21 cellular contexts compared by ENCODE assay signal in genomic region chr9:136802321-136802720, GRCh38. TPM values are rescaled to one million over a fixed set of nuclear protein-coding genes. Genes with fewer than 3 reads are reported as not detected.
DNase-seq lines count a peak whose midpoint lies in the region; ATAC-seq, FAIRE-seq and TF ChIP-seq lines count a peak whose summit lies in the region.
"Had no signal": no experiment of that assay in that cellular context is flagged by ENCODE, and none has a peak within 500 bp of the region (broad histone marks: within the 10 kb centered on the region; RNA-seq: fewer than 3 reads in every experiment).

No MANE protein-coding gene starts in this region.

- H3K4me2 ChIP-seq in BLaER1 treated with 17β-estradiol and CSF1 and Interleukin-3, amounts not matched to agents 10 nM and 100 nM = peak overlapping the region in 9 of 11 experiments; percentile 91 to 99 (median 95); a peak in 6 of 22 replicates
- H3K4me2 ChIP-seq in HepG2 (ENCODE audit: low read depth, low read length) = peak overlapping the region; percentile 71

- intact Hi-C loops in HepG2 (cut with micrococcal nuclease; ENCODE audit: unreplicated experiment) = no loop called here

- CTCF ChIA-PET in HepG2 (lab: Yijun Ruan, JAX; ENCODE audit: low intra/inter-chr PET ratio, low total read pairs) = no interaction called here

- H4K20me1 ChIP-seq in BLaER1 treated with 17β-estradiol and CSF1 and Interleukin-3, amounts not matched to agents 10 nM and 100 nM = peaks cover 0 to 40% (median 7%) of the 10 kb centered on the region in 11 experiments; a peak in 11 of 22 replicates
- H4K20me1 ChIP-seq in HepG2 (ENCODE audit: insufficient read depth, low read length) = no peaks in the 10 kb centered on the region; the same call in none of the 2 replicates

- peaks cover 26% of the 10 kb centered on the region for H3K4me1 Mint-ChIP-seq in mesothelial cell of epicardium

- BruUV-seq in HepG2 (replicated peaks; lab: Mats Ljungman, UMichigan) = no TSS peak

- 60% methylated on average over 3 of the region's 6 CpGs for WGBS in HepG2 (ENCODE audit: low lambda C conversion rate)

- H3K27ac ChIP-seq in BLaER1 treated with 17β-estradiol and CSF1 and Interleukin-3, amounts not matched to agents 10 nM and 100 nM = no peak overlapping the region
- peak overlapping the region; percentile 60 for H3K27ac ChIP-seq in WERI-Rb-1
- H3K27ac ChIP-seq in HepG2 (ENCODE audit: extremely low read length, insufficient read depth, low read length) = peak overlapping the region; percentile 45

- H3K9ac ChIP-seq in BLaER1 treated with 17β-estradiol and CSF1 and Interleukin-3, amounts not matched to agents 10 nM and 100 nM = peak overlapping the region in 1 of 11 experiments; percentile 35; a peak in 1 of 22 replicates
- 0 out of 2 replicates have a peak overlapping the region, but pooled peaks have one; percentile 23 for H3K9ac ChIP-seq in HepG2 (ENCODE audit: insufficient read depth, low read depth, low read length)

- ATAC-seq in HepG2 = no peak
- no peak for ATAC-seq in GM21576 (IDR thresholded peaks at IDR 0.05; ENCODE audit: unreplicated experiment)
- ATAC-seq: CD8-positive, alpha-beta T cell had no signal

- no peak for TF ChIP-seq EP300 in HepG2 (IDR thresholded peaks at IDR 0.05; ENCODE audit: low read depth in 2 of 2, low read length in 2 of 2)
- no peak for TF ChIP-seq EP300 in HepG2 (CRISPR knock-in tag; IDR thresholded peaks at IDR 0.05; ENCODE audit: borderline replicate concordance)

- no peak overlapping the region for H3K4me3 ChIP-seq in BLaER1 treated with 17β-estradiol and CSF1 and Interleukin-3, amounts not matched to agents 10 nM and 100 nM
- no peak overlapping the region for H3K4me3 ChIP-seq in WERI-Rb-1 (ENCODE audit: low read depth, low read length)
- H3K4me3 ChIP-seq in HepG2 (replicated peaks in 1 of 3; ENCODE audit: insufficient read depth in 1 of 3, low read depth in 2 of 3, low read length in 3 of 3) = peak overlapping the region in 1 of 3 experiments; percentile 31; a peak in 2 of 6 replicates

- H3K36me3 Mint-ChIP-seq in mesothelial cell of epicardium = peaks cover 11% of the 10 kb centered on the region

- H3K4me3 Mint-ChIP-seq in mesothelial cell of epicardium = no peak overlapping the region
- H3K4me3 Mint-ChIP-seq: CD8-positive, alpha-beta T cell had no signal

- TF ChIP-seq RAD21 in HepG2 (CRISPR knock-in tag; IDR thresholded peaks at IDR 0.05) = no peak

- H3K27me3 ChIP-seq in BLaER1 treated with 17β-estradiol and CSF1 and Interleukin-3, amounts not matched to agents 10 nM and 100 nM = peaks cover 0 to 18% (median 9%) of the 10 kb centered on the region in 11 experiments; a peak in 12 of 22 replicates
- H3K27me3 ChIP-seq in WERI-Rb-1 (ENCODE audit: insufficient read depth, low read depth, severe bottlenecking) (no peaks in the 10 kb centered on the region), HepG2 (ENCODE audit: control insufficient read depth in 1 of 2, insufficient read depth in 2 of 2, low read length in 2 of 2) (no peaks in the 10 kb centered on the region)

- H3K79me2 ChIP-seq in HepG2 (ENCODE audit: insufficient read depth, low read length) = peaks cover 44% of the 10 kb centered on the region

- peaks cover 41 to 65% (median 55%) of the 10 kb centered on the region in 10 experiments for H3K4me1 ChIP-seq in BLaER1 treated with 17β-estradiol and CSF1 and Interleukin-3, amounts not matched to agents 10 nM and 100 nM
- peaks cover 69% of the 10 kb centered on the region for H3K4me1 ChIP-seq in HepG2 (ENCODE audit: insufficient read depth, low read length)

- no peaks in the 10 kb centered on the region for H3K9me3 Mint-ChIP-seq in mesothelial cell of epicardium
- H3K9me3 Mint-ChIP-seq: CD8-positive, alpha-beta T cell had no signal

- TF ChIP-seq CTCF in GM13977 (IDR thresholded peaks at IDR 0.05; ENCODE audit: extremely low read depth, insufficient read depth, missing control alignments) (no peak), WERI-Rb-1 (IDR thresholded peaks at IDR 0.05; ENCODE audit: low read depth, low read length) (no peak), HepG2 (CRISPR knock-in tag; IDR thresholded peaks at IDR 0.05) (no peak), mesothelial cell of epicardium (IDR thresholded peaks at IDR 0.05; ENCODE audit: unreplicated experiment) (no peak)

- H3K27ac Mint-ChIP-seq in mesothelial cell of epicardium = no peak overlapping the region
- H3K27ac Mint-ChIP-seq: CD8-positive, alpha-beta T cell had no signal

- no peak for TF ChIP-seq POLR2A in HepG2 (IDR thresholded peaks at IDR 0.05; ENCODE audit: insufficient read depth in 1 of 2, low read depth in 2 of 2, low read length in 2 of 2)

- POLR2A ChIA-PET in HepG2 (lab: Yijun Ruan, JAX) = no interaction called here

- in situ Hi-C loops in GM13977 (cut with MboI; ENCODE audit: low pct_unique_long_range_greater_than_20kb, low sequenced_read_pairs, unreplicated experiment) = no loop called here
- in situ Hi-C loops in HepG2 (cut with HindIII; ENCODE audit: extremely low pct_ligation_motif_present, low pct_unique_long_range_greater_than_20kb) = no loop called here

- no peaks in the 10 kb centered on the region for H3K9me3 ChIP-seq in BLaER1 treated with 17β-estradiol and CSF1 and Interleukin-3, amounts not matched to agents 10 nM and 100 nM (replicated peaks in 1 of 11)
- H3K9me3 ChIP-seq in WERI-Rb-1 (ENCODE audit: severe bottlenecking) (no peaks in the 10 kb centered on the region), HepG2 (ENCODE audit: low read length) (no peaks in the 10 kb centered on the region)

- no peaks in the 10 kb centered on the region for H3K27me3 Mint-ChIP-seq in mesothelial cell of epicardium (ENCODE audit: low read depth)

- peaks cover 0 to 33% (median 18%) of the 10 kb centered on the region in 11 experiments; a peak in 13 of 22 replicates for H3K36me3 ChIP-seq in BLaER1 treated with 17β-estradiol and CSF1 and Interleukin-3, amounts not matched to agents 10 nM and 100 nM
- H3K36me3 ChIP-seq in WERI-Rb-1 (peaks cover 32% of the 10 kb centered on the region), HepG2 (replicated peaks in 1 of 2; ENCODE audit: control insufficient read depth in 1 of 2, insufficient read depth in 2 of 2, low read length in 2 of 2) (peaks cover 0 to 2% of the 10 kb centered on the region in 2 experiments; a peak in 3 of 5 replicates)

- H2AFZ ChIP-seq in HepG2 (ENCODE audit: low read length) = no peak overlapping the region

- DNase-seq in GM13977 (ENCODE audit: low spot score) (peak; percentile 10), WERI-Rb-1 (no peak), HepG2 (ENCODE audit: low spot score) (no peak), NCI-H2029 (lab: John Stamatoyannopoulos, UW) (no peak), mesothelial cell of epicardium (ENCODE audit: low spot score in 2 of 2, unreplicated experiment in 2 of 2) (no peak)
- DNase-seq in stimulated activated CD4-positive, alpha-beta T cell treated with anti-CD3 and anti-CD28 coated beads, Interleukin-2, amount 100 ng/mL, for 48 hours = no peak
- DNase-seq: ACHN; AML-193; CD8-positive, alpha-beta T cell; DMS79; HCEC 1CT; KG1; NCI-H146; NCI-H2081 treated with DMSO at 0.1 percent for 48 hours; NCI-H446; OCI-M1 had no signal

- FAIRE-seq in HepG2 (lab: Jason Lieb, UNC) = no peak
- FAIRE-seq: D721Med had no signal

RNA-seq across cellular contexts. Expression of gene RABL6, which starts 5.4 kb away (rescaled TPM):
- total RNA-seq in HepG2 (2016; rRNA removed; fragmentation: Illumina TruSeq; extraction: Trizol) (66.4 and 81.5 TPM in 2 replicates), mesothelial cell of epicardium (120 to 124 TPM (median 122 TPM) in 3 replicates)
- total RNA-seq in HepG2 (2016; cell fraction: cytosol; rRNA removed; fragmentation: Illumina TruSeq; extraction: Trizol; ENCODE audit: low read depth) = 37.0 and 38.7 TPM in 2 replicates
- 54.7 and 84.6 TPM in 2 replicates for total RNA-seq in HepG2 (2016; cell fraction: insoluble cytoplasmic fraction; rRNA removed; fragmentation: Illumina TruSeq; extraction: Trizol)
- 88.7 and 91.1 TPM in 2 replicates for total RNA-seq in HepG2 (2016; cell fraction: membrane; rRNA removed; fragmentation: Illumina TruSeq; extraction: Trizol)
- total RNA-seq in HepG2 (2016; cell fraction: nucleus; rRNA removed; fragmentation: Illumina TruSeq; extraction: Trizol) = 50.3 and 58.9 TPM in 2 replicates
- 125 and 139 TPM in 2 replicates for polyA plus RNA-seq in HepG2 (2011; rRNA removed)
- polyA plus RNA-seq in HepG2 (2011; cell fraction: cytosol; rRNA removed) = 72.4 and 105 TPM in 2 replicates
- 222 and 282 TPM in 2 replicates for polyA plus RNA-seq in HepG2 (2011; cell fraction: nucleus; rRNA removed)
- polyA plus RNA-seq in HepG2 (2012) = 114 and 126 TPM in 2 replicates
- polyA plus RNA-seq in HepG2 (2016; cell fraction: cytosol; fragmentation: Illumina TruSeq; extraction: Trizol; ENCODE audit: low read depth) = 45.2 and 45.6 TPM in 2 replicates
- polyA plus RNA-seq in HepG2 (2016; cell fraction: insoluble cytoplasmic fraction; fragmentation: Illumina TruSeq; extraction: Trizol; ENCODE audit: low read depth) = 68.3 and 84.3 TPM in 2 replicates
- polyA plus RNA-seq in HepG2 (2016; cell fraction: membrane; fragmentation: Illumina TruSeq; extraction: Trizol; ENCODE audit: low read depth) = 80.1 and 85.2 TPM in 2 replicates
- polyA plus RNA-seq in HepG2 (2016; cell fraction: nucleus; fragmentation: Illumina TruSeq; extraction: Trizol; ENCODE audit: insufficient read depth, low read depth) = 135 and 137 TPM in 2 replicates
- polyA minus RNA-seq in HepG2 (2011; rRNA and poly(A)+ RNA removed; ENCODE audit: low replicate concordance) = 117 and 139 TPM in 2 replicates
- polyA minus RNA-seq in HepG2 (2011; cell fraction: cytosol; rRNA and poly(A)+ RNA removed) = 60.1 and 64.7 TPM in 2 replicates
- 67.3 and 68.4 TPM in 2 replicates for polyA minus RNA-seq in HepG2 (2011; cell fraction: nucleus; rRNA and poly(A)+ RNA removed)

RNA-seq across cellular contexts. Expression of gene CCDC183, which starts 6.2 kb away (rescaled TPM):
- 3.0 and 5.0 TPM in 2 replicates for total RNA-seq in HepG2 (2016; rRNA removed; fragmentation: Illumina TruSeq; extraction: Trizol)
- 7.7 and 12.2 TPM in 2 replicates for total RNA-seq in HepG2 (2016; cell fraction: cytosol; rRNA removed; fragmentation: Illumina TruSeq; extraction: Trizol; ENCODE audit: low read depth)
- 2.7 and 3.9 TPM in 2 replicates for total RNA-seq in HepG2 (2016; cell fraction: insoluble cytoplasmic fraction; rRNA removed; fragmentation: Illumina TruSeq; extraction: Trizol)
- total RNA-seq in HepG2 (2016; cell fraction: membrane; rRNA removed; fragmentation: Illumina TruSeq; extraction: Trizol) = 8.1 and 14.4 TPM in 2 replicates
- 1.6 and 3.7 TPM in 2 replicates for total RNA-seq in HepG2 (2016; cell fraction: nucleus; rRNA removed; fragmentation: Illumina TruSeq; extraction: Trizol)
- polyA plus RNA-seq in HepG2 (2011; rRNA removed) = 66.4 and 91.2 TPM in 2 replicates
- 27.0 and 41.7 TPM in 2 replicates for polyA plus RNA-seq in HepG2 (2011; cell fraction: cytosol; rRNA removed)
- 838 and 949 TPM in 2 replicates for polyA plus RNA-seq in HepG2 (2011; cell fraction: nucleus; rRNA removed)
- 36.4 and 41.6 TPM in 2 replicates for polyA plus RNA-seq in HepG2 (2012)
- 10.3 and 12.4 TPM in 2 replicates for polyA plus RNA-seq in HepG2 (2016; cell fraction: cytosol; fragmentation: Illumina TruSeq; extraction: Trizol; ENCODE audit: low read depth)
- 4.0 and 6.0 TPM in 2 replicates for polyA plus RNA-seq in HepG2 (2016; cell fraction: insoluble cytoplasmic fraction; fragmentation: Illumina TruSeq; extraction: Trizol; ENCODE audit: low read depth)
- 10.0 and 11.0 TPM in 2 replicates for polyA plus RNA-seq in HepG2 (2016; cell fraction: membrane; fragmentation: Illumina TruSeq; extraction: Trizol; ENCODE audit: low read depth)
- 5.5 and 8.4 TPM in 2 replicates for polyA plus RNA-seq in HepG2 (2016; cell fraction: nucleus; fragmentation: Illumina TruSeq; extraction: Trizol; ENCODE audit: insufficient read depth, low read depth)
- 0.12 and 15.7 TPM in 2 replicates for polyA minus RNA-seq in HepG2 (2011; rRNA and poly(A)+ RNA removed; ENCODE audit: low replicate concordance)
- polyA minus RNA-seq in HepG2 (2011; cell fraction: cytosol; rRNA and poly(A)+ RNA removed) = 5.2 and 6.7 TPM in 2 replicates
- 70.7 and 83.0 TPM in 2 replicates for polyA minus RNA-seq in HepG2 (2011; cell fraction: nucleus; rRNA and poly(A)+ RNA removed)
- 25.1 to 29.1 TPM (median 26.5 TPM) in 3 replicates for total RNA-seq in mesothelial cell of epicardium
- total RNA-seq: M059J, RPMI7951 had no signal

RNA-seq across cellular contexts. Expression of gene TMEM141, which starts 11.2 kb away (rescaled TPM):
- total RNA-seq in HepG2 (2016; rRNA removed; fragmentation: Illumina TruSeq; extraction: Trizol) (81.0 and 84.7 TPM in 2 replicates), mesothelial cell of epicardium (70.4 to 72.4 TPM (median 71.7 TPM) in 3 replicates)
- 70.4 and 100.0 TPM in 2 replicates for total RNA-seq in HepG2 (2016; cell fraction: cytosol; rRNA removed; fragmentation: Illumina TruSeq; extraction: Trizol; ENCODE audit: low read depth)
- 80.8 and 84.7 TPM in 2 replicates for total RNA-seq in HepG2 (2016; cell fraction: insoluble cytoplasmic fraction; rRNA removed; fragmentation: Illumina TruSeq; extraction: Trizol)
- total RNA-seq in HepG2 (2016; cell fraction: membrane; rRNA removed; fragmentation: Illumina TruSeq; extraction: Trizol) = 80.1 and 91.8 TPM in 2 replicates
- 33.1 and 42.9 TPM in 2 replicates for total RNA-seq in HepG2 (2016; cell fraction: nucleus; rRNA removed; fragmentation: Illumina TruSeq; extraction: Trizol)
- polyA plus RNA-seq in HepG2 (2011; rRNA removed) = 199 and 202 TPM in 2 replicates
- 251 and 366 TPM in 2 replicates for polyA plus RNA-seq in HepG2 (2011; cell fraction: cytosol; rRNA removed)
- polyA plus RNA-seq in HepG2 (2011; cell fraction: nucleus; rRNA removed) = 166 and 175 TPM in 2 replicates
- 67.3 and 131 TPM in 2 replicates for polyA plus RNA-seq in HepG2 (2012)
- 77.4 and 109 TPM in 2 replicates for polyA plus RNA-seq in HepG2 (2016; cell fraction: cytosol; fragmentation: Illumina TruSeq; extraction: Trizol; ENCODE audit: low read depth)
- 78.7 and 86.2 TPM in 2 replicates for polyA plus RNA-seq in HepG2 (2016; cell fraction: insoluble cytoplasmic fraction; fragmentation: Illumina TruSeq; extraction: Trizol; ENCODE audit: low read depth)
- 77.7 and 87.6 TPM in 2 replicates for polyA plus RNA-seq in HepG2 (2016; cell fraction: membrane; fragmentation: Illumina TruSeq; extraction: Trizol; ENCODE audit: low read depth)
- 59.2 and 68.0 TPM in 2 replicates for polyA plus RNA-seq in HepG2 (2016; cell fraction: nucleus; fragmentation: Illumina TruSeq; extraction: Trizol; ENCODE audit: insufficient read depth, low read depth)
- polyA minus RNA-seq in HepG2 (2011; rRNA and poly(A)+ RNA removed; ENCODE audit: low replicate concordance) = 52.1 and 111 TPM in 2 replicates
- polyA minus RNA-seq in HepG2 (2011; cell fraction: cytosol; rRNA and poly(A)+ RNA removed) = 30.4 and 35.6 TPM in 2 replicates
- polyA minus RNA-seq in HepG2 (2011; cell fraction: nucleus; rRNA and poly(A)+ RNA removed) = 38.6 and 51.1 TPM in 2 replicates

RNA-seq across cellular contexts. Expression of gene LCN15, which starts 38.0 kb away (rescaled TPM):
- total RNA-seq in HepG2 (2016; rRNA removed; fragmentation: Illumina TruSeq; extraction: Trizol) (0.29 and 1.3 TPM in 2 replicates), mesothelial cell of epicardium (1.3 to 3.5 TPM (median 1.9 TPM) in 3 replicates)
- 1.3 and 1.9 TPM in 2 replicates for total RNA-seq in HepG2 (2016; cell fraction: cytosol; rRNA removed; fragmentation: Illumina TruSeq; extraction: Trizol; ENCODE audit: low read depth)
- total RNA-seq in HepG2 (2016; cell fraction: insoluble cytoplasmic fraction; rRNA removed; fragmentation: Illumina TruSeq; extraction: Trizol) = 0.55 and 1.00 TPM in 2 replicates
- total RNA-seq in HepG2 (2016; cell fraction: membrane; rRNA removed; fragmentation: Illumina TruSeq; extraction: Trizol) = 0.96 and 1.5 TPM in 2 replicates
- total RNA-seq in HepG2 (2016; cell fraction: nucleus; rRNA removed; fragmentation: Illumina TruSeq; extraction: Trizol) = 0.41 and 0.99 TPM in 2 replicates
- polyA plus RNA-seq in HepG2 (2011; rRNA removed) = 32.9 and 53.7 TPM in 2 replicates
- 35.0 and 114 TPM in 2 replicates for polyA plus RNA-seq in HepG2 (2011; cell fraction: cytosol; rRNA removed)
- 18.7 and 43.2 TPM in 2 replicates for polyA plus RNA-seq in HepG2 (2011; cell fraction: nucleus; rRNA removed)
- 13.7 and 27.0 TPM in 2 replicates for polyA plus RNA-seq in HepG2 (2012)
- 1.2 and 1.3 TPM in 2 replicates for polyA plus RNA-seq in HepG2 (2016; cell fraction: cytosol; fragmentation: Illumina TruSeq; extraction: Trizol; ENCODE audit: low read depth)
- polyA plus RNA-seq in HepG2 (2016; cell fraction: insoluble cytoplasmic fraction; fragmentation: Illumina TruSeq; extraction: Trizol; ENCODE audit: low read depth) = 0.36 and 0.57 TPM in 2 replicates
- polyA plus RNA-seq in HepG2 (2016; cell fraction: membrane; fragmentation: Illumina TruSeq; extraction: Trizol; ENCODE audit: low read depth) = 0.84 and 0.88 TPM in 2 replicates
- polyA plus RNA-seq in HepG2 (2016; cell fraction: nucleus; fragmentation: Illumina TruSeq; extraction: Trizol; ENCODE audit: insufficient read depth, low read depth) = 0.93 and 1.4 TPM in 2 replicates
- polyA minus RNA-seq in HepG2 (2011; rRNA and poly(A)+ RNA removed; ENCODE audit: low replicate concordance) = 28.1 TPM in 1 of 2 replicates, not detected in the other
- polyA minus RNA-seq in HepG2 (2011; cell fraction: cytosol; rRNA and poly(A)+ RNA removed) = 3.6 and 11.7 TPM in 2 replicates
- polyA minus RNA-seq in HepG2 (2011; cell fraction: nucleus; rRNA and poly(A)+ RNA removed) = 2.1 and 3.2 TPM in 2 replicates
- total RNA-seq: CD8-positive, alpha-beta T cell; M059J; RPMI7951 had no signal

RNA-seq across cellular contexts. Expression of gene AJM1, which starts 40.0 kb away (rescaled TPM):
- total RNA-seq in HepG2 (2016; rRNA removed; fragmentation: Illumina TruSeq; extraction: Trizol) (0.48 and 1.1 TPM in 2 replicates), mesothelial cell of epicardium (3.1 to 3.8 TPM (median 3.6 TPM) in 3 replicates)
- 0.61 and 0.71 TPM in 2 replicates for total RNA-seq in HepG2 (2016; cell fraction: cytosol; rRNA removed; fragmentation: Illumina TruSeq; extraction: Trizol; ENCODE audit: low read depth)
- total RNA-seq in HepG2 (2016; cell fraction: insoluble cytoplasmic fraction; rRNA removed; fragmentation: Illumina TruSeq; extraction: Trizol) = 0.30 and 1.00 TPM in 2 replicates
- 0.59 and 0.90 TPM in 2 replicates for total RNA-seq in HepG2 (2016; cell fraction: membrane; rRNA removed; fragmentation: Illumina TruSeq; extraction: Trizol)
- 1.0 TPM in 2 replicates for total RNA-seq in HepG2 (2016; cell fraction: nucleus; rRNA removed; fragmentation: Illumina TruSeq; extraction: Trizol)
- 1.2 and 1.4 TPM in 2 replicates for polyA plus RNA-seq in HepG2 (2011; rRNA removed)
- polyA plus RNA-seq in HepG2 (2011; cell fraction: cytosol; rRNA removed) = 0.45 and 0.97 TPM in 2 replicates
- 22.1 and 27.9 TPM in 2 replicates for polyA plus RNA-seq in HepG2 (2011; cell fraction: nucleus; rRNA removed)
- polyA plus RNA-seq in HepG2 (2012) = 2.2 TPM in 2 replicates
- polyA plus RNA-seq in HepG2 (2016; cell fraction: cytosol; fragmentation: Illumina TruSeq; extraction: Trizol; ENCODE audit: low read depth) = 0.40 and 0.78 TPM in 2 replicates
- polyA plus RNA-seq in HepG2 (2016; cell fraction: insoluble cytoplasmic fraction; fragmentation: Illumina TruSeq; extraction: Trizol; ENCODE audit: low read depth) = 0.61 and 0.74 TPM in 2 replicates
- 0.52 and 0.76 TPM in 2 replicates for polyA plus RNA-seq in HepG2 (2016; cell fraction: membrane; fragmentation: Illumina TruSeq; extraction: Trizol; ENCODE audit: low read depth)
- polyA plus RNA-seq in HepG2 (2016; cell fraction: nucleus; fragmentation: Illumina TruSeq; extraction: Trizol; ENCODE audit: insufficient read depth, low read depth) = 4.1 and 4.6 TPM in 2 replicates
- polyA minus RNA-seq in HepG2 (2011; rRNA and poly(A)+ RNA removed; ENCODE audit: low replicate concordance) = 0.77 and 1.1 TPM in 2 replicates
- polyA minus RNA-seq in HepG2 (2011; cell fraction: cytosol; rRNA and poly(A)+ RNA removed) = 1.5 and 1.8 TPM in 2 replicates
- 3.0 and 3.3 TPM in 2 replicates for polyA minus RNA-seq in HepG2 (2011; cell fraction: nucleus; rRNA and poly(A)+ RNA removed)

Comparison
In these comparisons a context has a peak if more than half of its experiments do, and no peak if none do; other contexts are left out.
1. H3K27ac ChIP-seq: peak in WERI-Rb-1 (single experiment) and HepG2 (single experiment); none in BLaER1 treated with 17β-estradiol and CSF1 and Interleukin-3, amounts not matched to agents 10 nM and 100 nM (0 of 11).